8 cellular contexts compared by ENCODE assay signal in the genomic region with DNA sequence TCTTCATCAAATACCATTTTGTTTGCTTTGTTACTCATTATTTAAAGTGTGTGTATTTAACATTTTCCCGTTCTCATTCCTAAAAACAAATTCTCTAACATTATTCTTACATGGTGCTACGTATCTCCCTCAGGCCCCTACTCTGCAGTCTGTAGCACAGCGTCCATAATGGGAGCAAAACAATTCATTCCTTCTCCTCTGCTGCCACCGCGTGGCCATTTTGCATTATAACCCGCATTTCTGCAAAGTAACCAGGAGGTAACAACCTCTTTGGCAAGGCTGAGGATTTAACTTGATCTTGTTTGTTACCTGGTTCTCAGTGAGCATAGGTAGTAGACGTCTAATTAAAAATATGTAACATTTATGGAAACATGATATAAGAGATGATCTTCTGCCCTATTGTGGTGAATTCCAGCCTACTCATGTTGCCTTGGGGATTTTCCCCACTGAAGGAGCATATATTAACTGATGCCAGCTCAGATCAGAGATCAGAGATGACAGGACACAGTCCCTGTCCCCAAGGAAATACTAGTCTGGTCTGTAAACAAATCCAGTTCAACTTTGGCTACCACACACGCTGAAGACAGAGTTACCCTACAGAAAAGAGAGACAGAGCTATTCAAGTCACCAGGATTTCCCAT. TPM values are rescaled to one million over a fixed set of nuclear protein-coding genes. Genes with fewer than 3 reads are reported as not detected.
A peak's percentile ranks its signal among the peaks of the same experiment; 100 is the strongest.
DNase-seq lines count a peak whose midpoint lies in the region; ATAC-seq and TF ChIP-seq lines count a peak whose summit lies in the region.

No MANE protein-coding gene starts in this region.

- POLR2A ChIA-PET in OCI-LY7 (lab: Charles Lee): interaction anchor here (1.7 kb wide), 1 partner anchor 10 kb away, joined by 3 read pairs; no protein-coding TSS in a partner anchor

- no peaks in the 10 kb centered on the region for H3K36me3 Mint-ChIP-seq in naive B cell

- DNase-seq in Caki2 (ENCODE audit: low read depth) (peak; percentile 64), KBM-7 (peak; percentile 77), OCI-LY7 (ENCODE audit: low spot score) (peak; percentile 79), activated T-cell treated with anti-CD3 and anti-CD28 coated beads for 24 hours (ENCODE audit: low read depth) (peak; percentile 58), naive B cell (peak; percentile 62)
- DNase-seq in stimulated activated naive CD4-positive, alpha-beta T cell treated with Interleukin-2 at 50 U/mL for 16 hours (lab: John Stamatoyannopoulos, UW): peak; percentile 58

- no peaks in the 10 kb centered on the region for H3K79me2 ChIP-seq in OCI-LY7 (ENCODE audit: insufficient read depth, low read depth, low read length)

- peak overlapping the region in 1 of 6 donors; percentile 40 for H3K27ac Mint-ChIP-seq in naive B cell

- 0 out of 2 replicates have a peak, but pooled peaks cover under 1% of the 10 kb centered on the region for H3K36me3 ChIP-seq in OCI-LY7 (ENCODE audit: insufficient read depth, low read length)

- H4K20me1 ChIP-seq in OCI-LY7 (ENCODE audit: insufficient read depth, low read length): no peaks in the 10 kb centered on the region

- H3K4me2 ChIP-seq in OCI-LY7 (ENCODE audit: low read length): no peak overlapping the region

- H3K4me1 ChIP-seq in OCI-LY7 (ENCODE audit: insufficient read depth, low read length, poor library complexity, severe bottlenecking): no peaks in the 10 kb centered on the region

- in situ Hi-C loops in Caki2 (cut with HindIII; ENCODE audit: low pct_unique_long_range_greater_than_20kb, low sequenced_read_pairs) (no loop called here), KBM-7 (cut with MboI; ENCODE audit: low pct_unique_long_range_greater_than_20kb, low sequenced_read_pairs) (no loop called here)

- H2AFZ ChIP-seq in OCI-LY7 (ENCODE audit: low read length): no peak overlapping the region

- BruUV-seq in OCI-LY7 (replicated peaks; lab: Mats Ljungman, UMichigan): no TSS peak

- peak; percentile 91 for ATAC-seq in GM21390 (IDR thresholded peaks at IDR 0.05; ENCODE audit: unreplicated experiment)
- peak; percentile 89 for ATAC-seq in esophagus mucosa
- peak; percentile 79 to 86 for ATAC-seq in naive B cell (ENCODE audit: low read depth in 2 of 2)

- intact Hi-C loops in OCI-LY7 (cut with micrococcal nuclease; ENCODE audit: unreplicated experiment): loop anchor here (1.0 to 10.0 kb wide), 2 partner anchors 345 to 426 kb away; no protein-coding TSS in a partner anchor

- H3K4me1 Mint-ChIP-seq in naive B cell: peaks cover 9 to 13% (median 11%) of the 10 kb centered on the region in 3 donors

- H3K4me3 ChIP-seq in OCI-LY7 (ENCODE audit: low read depth, low read length, poor library complexity, severe bottlenecking): no peak overlapping the region

- no peaks in the 10 kb centered on the region for H3K27me3 Mint-ChIP-seq in naive B cell

- H3K4me3 Mint-ChIP-seq in naive B cell: no peak overlapping the region

- peak; percentile 92 for TF ChIP-seq CTCF in OCI-LY7 (conservative IDR thresholded peaks at IDR 0.05; ENCODE audit: low read length)

- no peak overlapping the region for H3K27ac ChIP-seq in OCI-LY7 (ENCODE audit: low read depth, low read length, poor library complexity, severe bottlenecking)

- H3K9me3 Mint-ChIP-seq in naive B cell: no peaks in the 10 kb centered on the region

- no peaks in the 10 kb centered on the region for H3K9me2 ChIP-seq in OCI-LY7 (ENCODE audit: insufficient read depth, low read length)

- H3K9me3 ChIP-seq in OCI-LY7 (ENCODE audit: low read length): no peaks in the 10 kb centered on the region

- CTCF ChIA-PET in OCI-LY7 (lab: Charles Lee; ENCODE audit: unreplicated experiment): no interaction called here

RNA-seq across cellular contexts. Expression of gene OR1K1, which starts 10.5 kb away (rescaled TPM):
- not detected in 2 replicates for total RNA-seq in Caki2 (2014; rRNA removed; shearing (Covaris generic); ENCODE audit: low replicate concordance)
- not detected in 2 replicates for total RNA-seq in OCI-LY7 (2014; rRNA removed; shearing (Covaris generic))
- total RNA-seq in OCI-LY7 (2022) (not detected in 2 replicates), esophagus mucosa (not detected)
- not detected for polyA plus RNA-seq in naive B cell (ENCODE audit: low read depth in 6 of 6)

RNA-seq across cellular contexts. Expression of gene PDCL, which starts 18.0 kb away (rescaled TPM):
- total RNA-seq in Caki2 (2014; rRNA removed; shearing (Covaris generic); ENCODE audit: low replicate concordance): 30.1 and 31.8 TPM in 2 replicates
- 25.1 and 26.9 TPM in 2 replicates for total RNA-seq in OCI-LY7 (2014; rRNA removed; shearing (Covaris generic))
- 24.0 and 26.6 TPM in 2 replicates for total RNA-seq in OCI-LY7 (2022)
- 8.6 TPM for total RNA-seq in esophagus mucosa
- polyA plus RNA-seq in naive B cell (ENCODE audit: low read depth in 6 of 6): 1 to 10 TPM; 5.3 to 9.3 (median 6.5) TPM

RNA-seq across cellular contexts. Expression of gene OR5C1, which starts 21.7 kb away (rescaled TPM):
- total RNA-seq in Caki2 (2014; rRNA removed; shearing (Covaris generic); ENCODE audit: low replicate concordance): not detected in 2 replicates
- total RNA-seq in OCI-LY7 (2014; rRNA removed; shearing (Covaris generic)): not detected in 2 replicates
- total RNA-seq in OCI-LY7 (2022) (not detected in 2 replicates), esophagus mucosa (not detected)
- not detected for polyA plus RNA-seq in naive B cell (ENCODE audit: low read depth in 6 of 6)
